8 cellular contexts compared by ENCODE assay signal in the genomic region with DNA sequence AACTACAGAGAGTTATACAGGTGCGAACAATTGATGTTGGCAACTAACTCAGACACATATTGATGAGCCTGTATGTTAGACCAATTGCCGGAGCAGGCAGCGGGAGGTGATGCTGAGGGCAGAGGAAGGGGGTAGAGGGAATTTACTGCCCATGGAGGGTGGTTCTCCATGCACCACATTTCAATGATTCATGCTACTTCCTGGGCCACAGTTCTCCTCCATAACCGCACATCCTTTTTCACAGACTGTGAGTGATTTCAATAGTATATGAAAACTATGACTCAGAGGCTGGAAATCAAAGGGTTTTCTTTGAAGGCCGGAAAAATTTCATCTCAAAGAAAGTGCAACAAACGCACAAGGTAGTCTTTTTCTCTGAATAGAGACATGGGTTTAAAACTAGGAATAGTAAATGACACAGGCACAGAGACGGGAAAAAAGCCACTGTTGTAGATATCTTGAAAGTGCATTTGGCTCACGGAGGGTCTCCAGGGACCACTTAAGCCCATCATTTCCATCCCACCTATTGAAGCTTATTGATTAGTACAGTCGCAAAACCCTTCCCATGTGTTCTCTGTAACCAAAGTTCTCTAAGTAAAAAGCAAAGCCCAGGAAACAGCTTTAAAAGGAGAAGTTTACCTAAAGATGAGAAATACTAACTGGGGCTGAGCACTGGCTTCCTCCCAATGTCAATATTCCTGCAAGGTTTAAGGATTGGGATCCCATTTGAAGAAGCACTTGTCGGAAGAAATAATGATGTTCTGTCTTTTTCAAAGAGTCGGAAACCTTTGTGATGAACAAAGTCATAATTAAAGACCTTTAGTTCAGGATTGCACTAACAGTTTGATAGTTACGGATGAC. TPM values are rescaled to one million over a fixed set of nuclear protein-coding genes. Genes with fewer than 3 reads are reported as not detected.
DNase-seq lines count a peak whose midpoint lies in the region; ATAC-seq and TF ChIP-seq lines count a peak whose summit lies in the region.

No MANE protein-coding gene starts in this region.

- no peak overlapping the region for H2BK12ac ChIP-seq in trophoblast cell (ENCODE audit: low read length)

- H3K27ac ChIP-seq in GM23338 (ENCODE audit: low read depth): no peak overlapping the region
- no peak overlapping the region for H3K27ac ChIP-seq in trophoblast cell (ENCODE audit: low read depth, low read length)
- no peak overlapping the region for H3K27ac ChIP-seq in neural progenitor cell

- H3K14ac ChIP-seq in trophoblast cell (ENCODE audit: low read length): no peak overlapping the region

- peak overlapping the region; percentile 63; the same call in 1 of the 2 replicates for H2AFZ ChIP-seq in GM23338
- H2AFZ ChIP-seq in trophoblast cell (ENCODE audit: insufficient read depth, low read length, poor library complexity): no peak overlapping the region
- H2AFZ ChIP-seq in neural progenitor cell (replicated peaks): no peak overlapping the region

- H3K9ac ChIP-seq in trophoblast cell (ENCODE audit: low read length): no peak overlapping the region
- no peak overlapping the region for H3K9ac ChIP-seq in neural progenitor cell

- no CpG with 5 or more reads among the region's 12 CpGs for WGBS in trophoblast cell (ENCODE audit: extremely low coverage, insufficient coverage, insufficient read length)

- H3K36me3 ChIP-seq in GM23338 (ENCODE audit: insufficient read depth) (no peaks in the 10 kb centered on the region), trophoblast cell (ENCODE audit: control insufficient read depth in 1 of 2, insufficient read depth in 2 of 2, low read length in 2 of 2) (no peaks in the 10 kb centered on the region), neural progenitor cell (no peaks in the 10 kb centered on the region)

- H3K4me2 ChIP-seq in GM23338 (no peak overlapping the region), trophoblast cell (ENCODE audit: low read length) (no peak overlapping the region), neural progenitor cell (no peak overlapping the region)

- in situ Hi-C loops in G401 (cut with HindIII; ENCODE audit: low sequenced_read_pairs): no loop called here

- H3K79me1 ChIP-seq in trophoblast cell (ENCODE audit: low read length): peaks cover 19% of the 10 kb centered on the region

- H4K8ac ChIP-seq in trophoblast cell (ENCODE audit: low read depth, low read length): no peak overlapping the region

- no peak overlapping the region for H2AK5ac ChIP-seq in trophoblast cell (ENCODE audit: low read length)

- H3F3A ChIP-seq in GM23338 (replicated peaks; ENCODE audit: low read depth): no peaks in the 10 kb centered on the region
- no peaks in the 10 kb centered on the region for H3F3A ChIP-seq in neural progenitor cell (ENCODE audit: low read depth)

- H3K4me1 Mint-ChIP-seq in GM23338: no peaks in the 10 kb centered on the region
- peaks cover 64% of the 10 kb centered on the region for H3K4me1 Mint-ChIP-seq in activated naive CD8-positive, alpha-beta T cell treated with anti-CD3 and anti-CD28 coated beads, Interleukin-2, amount 10 ng/mL, durations not matched to agents 7 days and 5 days
- peaks cover 2% of the 10 kb centered on the region for H3K4me1 Mint-ChIP-seq in neural progenitor cell

- H2BK120ac ChIP-seq in trophoblast cell (ENCODE audit: insufficient read depth, low read length, poor library complexity): no peak overlapping the region

- H3K18ac ChIP-seq in trophoblast cell (ENCODE audit: low read length): no peak overlapping the region

- no peak overlapping the region for H4K12ac ChIP-seq in trophoblast cell (ENCODE audit: low read depth, low read length)

- H3K9me3 ChIP-seq in trophoblast cell (ENCODE audit: insufficient read depth, low read depth, low read length) (no peaks in the 10 kb centered on the region), neural progenitor cell (ENCODE audit: low read depth) (no peaks in the 10 kb centered on the region)

- H3K9me3 Mint-ChIP-seq in GM23338 (no peaks in the 10 kb centered on the region; the same call in 2 of the 3 replicates), neural progenitor cell (peaks cover 3% of the 10 kb centered on the region)
- peaks cover 1% of the 10 kb centered on the region for H3K9me3 Mint-ChIP-seq in activated naive CD8-positive, alpha-beta T cell treated with anti-CD3 and anti-CD28 coated beads, Interleukin-2, amount 10 ng/mL, durations not matched to agents 7 days and 5 days

- H3K4me3 Mint-ChIP-seq in GM23338 (no peak overlapping the region), neural progenitor cell (no peak overlapping the region)
- peak overlapping the region; percentile 61 for H3K4me3 Mint-ChIP-seq in activated naive CD8-positive, alpha-beta T cell treated with anti-CD3 and anti-CD28 coated beads, Interleukin-2, amount 10 ng/mL, durations not matched to agents 7 days and 5 days

- H3K27ac Mint-ChIP-seq in GM23338 (no peak overlapping the region), neural progenitor cell (no peak overlapping the region)
- peak overlapping the region; percentile 72 for H3K27ac Mint-ChIP-seq in activated naive CD8-positive, alpha-beta T cell treated with anti-CD3 and anti-CD28 coated beads, Interleukin-2, amount 10 ng/mL, durations not matched to agents 7 days and 5 days

- no peaks in the 10 kb centered on the region for H3K27me3 Mint-ChIP-seq in GM23338 (ENCODE audit: insufficient read depth, low read depth, poor library complexity)
- no peaks in the 10 kb centered on the region for H3K27me3 Mint-ChIP-seq in activated naive CD8-positive, alpha-beta T cell treated with anti-CD3 and anti-CD28 coated beads, Interleukin-2, amount 10 ng/mL, durations not matched to agents 7 days and 5 days
- H3K27me3 Mint-ChIP-seq in neural progenitor cell (ENCODE audit: insufficient read depth, low read depth): peaks cover 2% of the 10 kb centered on the region

- H3K4me3 ChIP-seq in GM23338: no peak overlapping the region
- H3K4me3 ChIP-seq in trophoblast cell (ENCODE audit: low read depth, low read length): no peak overlapping the region
- no peak overlapping the region for H3K4me3 ChIP-seq in neural progenitor cell

- H2BK5ac ChIP-seq in trophoblast cell (ENCODE audit: low read depth, low read length, poor library complexity): peak overlapping the region; percentile 56

- no peaks in the 10 kb centered on the region for H3K9me2 ChIP-seq in GM23338 (ENCODE audit: insufficient read depth)

- H3K4ac ChIP-seq in trophoblast cell (ENCODE audit: low read depth, low read length): no peak overlapping the region

- no peaks in the 10 kb centered on the region for H3K79me2 ChIP-seq in GM23338 (replicated peaks; ENCODE audit: insufficient read depth)
- H3K79me2 ChIP-seq in trophoblast cell (ENCODE audit: control insufficient read depth, insufficient read depth, low read length, poor library complexity): peaks cover 4% of the 10 kb centered on the region
- H3K79me2 ChIP-seq in neural progenitor cell (ENCODE audit: low read depth): no peaks in the 10 kb centered on the region

- DNase-seq in A172 (ENCODE audit: low spot score) (peak; percentile 97), GM23338 (ENCODE audit: low spot score) (no peak), trophoblast cell (peak in 1 of 2 donors; percentile 41), RPMI8226 (no peak), neural progenitor cell (ENCODE audit: low spot score) (no peak), G401 (ENCODE audit: low spot score) (no peak)
- peak; percentile 55 for DNase-seq in activated naive CD8-positive, alpha-beta T cell treated with anti-CD3 and anti-CD28 coated beads, Interleukin-2, amount 10 ng/mL, durations not matched to agents 7 days and 5 days

- H3K4me1 ChIP-seq in GM23338 (ENCODE audit: insufficient read depth) (no peaks in the 10 kb centered on the region), trophoblast cell (ENCODE audit: control insufficient read depth in 1 of 2, insufficient read depth in 2 of 2, low read length in 2 of 2) (peaks cover 9 to 18% of the 10 kb centered on the region in 2 experiments), neural progenitor cell (no peaks in the 10 kb centered on the region)

- peak overlapping the region; percentile 24 for H4K91ac ChIP-seq in trophoblast cell (ENCODE audit: low read depth, low read length)

- H4K20me1 ChIP-seq in GM23338 (replicated peaks; ENCODE audit: insufficient read depth) (no peaks in the 10 kb centered on the region), neural progenitor cell (ENCODE audit: low read depth) (no peaks in the 10 kb centered on the region)

- H3K23ac ChIP-seq in trophoblast cell (ENCODE audit: low read length): no peak overlapping the region

- H3K36me3 Mint-ChIP-seq in GM23338 (ENCODE audit: low read depth) (no peaks in the 10 kb centered on the region), neural progenitor cell (no peaks in the 10 kb centered on the region)
- peaks cover 11% of the 10 kb centered on the region for H3K36me3 Mint-ChIP-seq in activated naive CD8-positive, alpha-beta T cell treated with anti-CD3 and anti-CD28 coated beads, Interleukin-2, amount 10 ng/mL, durations not matched to agents 7 days and 5 days

- H3K27me3 ChIP-seq in GM23338 (ENCODE audit: insufficient read depth): no peaks in the 10 kb centered on the region
- no peaks in the 10 kb centered on the region for H3K27me3 ChIP-seq in trophoblast cell (ENCODE audit: insufficient read depth, low read length)
- H3K27me3 ChIP-seq in neural progenitor cell: no peaks in the 10 kb centered on the region

- TF ChIP-seq CTCF in GM23338 (conservative IDR thresholded peaks at IDR 0.05; ENCODE audit: low read depth in 2 of 2) (no peak), neural progenitor cell (IDR thresholded peaks at IDR 0.05) (no peak)

- POLR2A ChIA-PET in activated naive CD8-positive, alpha-beta T cell treated with anti-CD3 and anti-CD28 coated beads, Interleukin-2, amount 10 ng/mL, durations not matched to agents 7 days and 5 days (lab: Charles Lee): no interaction called here

- no peak for ATAC-seq in GM23338
- peak; percentile 88 for ATAC-seq in SK-N-SH treated with all-trans-retinoic acid at 6 μM for 48 hours
- ATAC-seq in activated naive CD8-positive, alpha-beta T cell treated with anti-CD3 and anti-CD28 coated beads, Interleukin-2, amount 10 ng/mL, durations not matched to agents 7 days and 5 days (ENCODE audit: low read depth): peak; percentile 65

RNA-seq across cellular contexts. Expression of a gene that starts 28.0 kb away (rescaled TPM):
- 43.1 and 50.3 TPM in 2 replicates for total RNA-seq in A172 (2014; rRNA removed; shearing (Covaris generic))
- total RNA-seq in GM23338 (2014; rRNA removed; shearing (Covaris generic)): 13.2 and 13.3 TPM in 2 replicates
- 9.1 and 10.0 TPM in 2 replicates for polyA plus RNA-seq in GM23338 (2016; fragmentation: Nextera tagmentation; extraction: Ambion mirVana)
- total RNA-seq in activated naive CD8-positive, alpha-beta T cell treated with anti-CD3 and anti-CD28 coated beads, Interleukin-2, amount 10 ng/mL, durations not matched to agents 7 days and 5 days: 10 to 100 TPM; 28.3 to 29.0 TPM
- 241 and 257 TPM in 2 replicates for polyA plus RNA-seq in trophoblast cell (2013)
- 11.5 and 20.9 TPM in 2 replicates for total RNA-seq in neural progenitor cell (ENCODE audit: low replicate concordance)
- 0.17 and 0.55 TPM in 2 replicates for total RNA-seq in G401 (2014; rRNA removed; shearing (Covaris generic))

RNA-seq across cellular contexts. Expression of a gene that starts 48.7 kb away (rescaled TPM):
- total RNA-seq in A172 (2014; rRNA removed; shearing (Covaris generic)): not detected in 2 replicates
- 1.3 and 1.4 TPM in 2 replicates for total RNA-seq in GM23338 (2014; rRNA removed; shearing (Covaris generic))
- 0.43 and 0.47 TPM in 2 replicates for polyA plus RNA-seq in GM23338 (2016; fragmentation: Nextera tagmentation; extraction: Ambion mirVana)
- under 1 TPM in 1 of 2 experiments, not detected in 1; 0.09 TPM for total RNA-seq in activated naive CD8-positive, alpha-beta T cell treated with anti-CD3 and anti-CD28 coated beads, Interleukin-2, amount 10 ng/mL, durations not matched to agents 7 days and 5 days
- 0.07 and 0.11 TPM in 2 replicates for polyA plus RNA-seq in trophoblast cell (2013)
- total RNA-seq in neural progenitor cell (ENCODE audit: low replicate concordance): 0.06 and 0.17 TPM in 2 replicates
- not detected in 2 replicates for total RNA-seq in G401 (2014; rRNA removed; shearing (Covaris generic))

Comparison
In these comparisons a context has a peak if more than half of its experiments do, and no peak if none do; other contexts are left out.
1. DNase-seq: peak in A172 (single experiment) and activated naive CD8-positive, alpha-beta T cell treated with anti-CD3 and anti-CD28 coated beads, Interleukin-2, amount 10 ng/mL, durations not matched to agents 7 days and 5 days (single experiment); none in GM23338 (single experiment), RPMI8226 (single experiment), neural progenitor cell (single experiment) and G401 (single experiment).